1 cellular context compared by ENCODE assay signal in the genomic region with DNA sequence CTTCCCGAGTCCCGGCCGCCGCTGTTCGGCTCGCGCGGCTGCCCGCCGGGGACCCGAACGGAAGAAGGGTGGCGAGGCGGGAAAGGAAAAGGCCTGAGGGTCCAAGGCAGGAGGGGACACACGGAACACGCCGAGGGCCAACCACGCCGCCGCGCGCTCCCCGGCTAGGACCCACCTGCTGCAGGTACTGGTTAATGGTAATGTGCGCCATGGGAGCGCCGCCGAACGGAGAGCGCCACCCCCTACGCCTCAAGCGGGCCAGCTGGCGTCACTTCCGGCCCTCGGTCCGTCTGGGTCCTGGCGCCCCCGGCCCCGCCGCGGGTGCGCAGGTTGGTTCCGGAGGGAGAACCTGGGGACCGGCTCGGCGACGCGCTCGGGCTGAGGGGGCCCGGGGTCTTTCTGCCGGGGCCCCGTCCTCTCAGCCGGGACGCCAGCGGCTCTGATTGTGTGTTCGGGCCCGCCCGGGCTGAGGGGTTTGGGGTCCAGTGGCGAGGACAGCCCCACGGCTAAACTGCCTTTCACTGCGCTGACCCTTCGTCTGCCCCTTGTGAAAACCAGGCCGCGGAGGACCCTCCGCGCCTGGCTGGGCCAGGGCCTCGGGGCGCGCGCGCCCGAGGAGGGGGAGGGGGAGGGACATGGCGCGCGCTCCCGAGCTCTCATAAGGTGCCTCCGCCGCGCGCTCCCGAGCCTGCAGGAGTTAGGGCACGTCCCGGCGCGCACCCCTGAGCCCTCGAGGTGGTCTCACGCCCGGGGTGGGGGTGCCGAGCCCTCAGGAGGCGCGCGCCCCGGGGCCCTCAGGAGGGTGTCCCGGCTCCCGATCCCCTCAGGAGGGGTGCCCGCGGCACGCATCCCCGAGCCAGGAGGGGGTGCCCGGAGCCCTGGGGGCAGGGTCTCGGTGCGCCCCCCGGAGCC.
TF ChIP-seq lines count a peak whose summit lies in the region.

PCID2 (minus strand) TSS at position 246 of the 912 bp plus-strand sequence; CDS start at position 211, 35 bp downstream.

TF ChIP-seq in K562, 482 proteins besides CTCF, POLR2A, EP300 and RAD21 (continued from another document and continues in another):
- TF ChIP-seq PRDM10 (IDR thresholded peaks at IDR 0.05; ENCODE audit: partially characterized antibody) = no peak
- TF ChIP-seq FIP1L1 (IDR thresholded peaks at IDR 0.05; ENCODE audit: low read depth, low read length, poor library complexity, severe bottlenecking) = peak; percentile 94
- TF ChIP-seq, protein P1, sequence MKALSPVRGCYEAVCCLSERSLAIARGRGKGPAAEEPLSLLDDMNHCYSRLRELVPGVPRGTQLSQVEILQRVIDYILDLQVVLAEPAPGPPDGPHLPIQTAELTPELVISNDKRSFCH (CRISPR knock-in tag; IDR thresholded peaks at IDR 0.05) = no peak
- TF ChIP-seq, protein P1 (tag; IDR thresholded peaks at IDR 0.05) = peak; percentile 64; the same call in 1 of the 2 replicates
- peak; percentile 39 for TF ChIP-seq SMAD1 (IDR thresholded peaks at IDR 0.05; ENCODE audit: low read depth, low read length, partially characterized antibody)
- peak; percentile 43 to 84; a peak in 3 of 4 replicates for TF ChIP-seq SIN3A (IDR thresholded peaks at IDR 0.05; ENCODE audit: borderline replicate concordance in 2 of 2, control insufficient read depth in 1 of 2, low read depth in 2 of 2, low read length in 2 of 2)
- no peak for TF ChIP-seq RFX7 (CRISPR knock-in tag; IDR thresholded peaks at IDR 0.05)
- TF ChIP-seq NFYB (IDR thresholded peaks at IDR 0.05; ENCODE audit: extremely low read depth, insufficient read length) = no peak
- TF ChIP-seq MEF2A (IDR thresholded peaks at IDR 0.05; ENCODE audit: control insufficient read depth, low read depth, low read length) = 0 out of 2 replicates have a peak, but pooled peaks have one; percentile 15
- TF ChIP-seq CCNT2 (IDR thresholded peaks at IDR 0.05; ENCODE audit: borderline replicate concordance, extremely low read depth, insufficient read length, low read depth, low read length) = peak; percentile 81
- peak; percentile 97 for TF ChIP-seq CREM (IDR thresholded peaks at IDR 0.05; ENCODE audit: low read depth)
- TF ChIP-seq, protein P2, sequence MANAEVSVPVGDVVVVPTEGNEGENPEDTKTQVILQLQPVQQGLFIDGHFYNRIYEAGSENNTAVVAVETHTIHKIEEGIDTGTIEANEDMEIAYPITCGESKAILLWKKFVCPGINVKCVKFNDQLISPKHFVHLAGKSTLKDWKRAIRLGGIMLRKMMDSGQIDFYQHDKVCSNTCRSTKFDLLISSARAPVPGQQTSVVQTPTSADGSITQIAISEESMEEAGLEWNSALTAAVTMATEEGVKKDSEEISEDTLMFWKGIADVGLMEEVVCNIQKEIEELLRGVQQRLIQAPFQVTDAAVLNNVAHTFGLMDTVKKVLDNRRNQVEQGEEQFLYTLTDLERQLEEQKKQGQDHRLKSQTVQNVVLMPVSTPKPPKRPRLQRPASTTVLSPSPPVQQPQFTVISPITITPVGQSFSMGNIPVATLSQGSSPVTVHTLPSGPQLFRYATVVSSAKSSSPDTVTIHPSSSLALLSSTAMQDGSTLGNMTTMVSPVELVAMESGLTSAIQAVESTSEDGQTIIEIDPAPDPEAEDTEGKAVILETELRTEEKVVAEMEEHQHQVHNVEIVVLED (CRISPR knock-in tag; IDR thresholded peaks at IDR 0.05) = peak; percentile 68
- TF ChIP-seq ZNF589 (CRISPR knock-in tag; IDR thresholded peaks at IDR 0.05; ENCODE audit: low read depth) = 0 out of 2 replicates have a peak, but pooled peaks have one; percentile 47
- TF ChIP-seq ZKSCAN1 (IDR thresholded peaks at IDR 0.05; ENCODE audit: low read depth, low read length) = no peak
- no peak for TF ChIP-seq ZBTB5 (IDR thresholded peaks at IDR 0.05)
- TF ChIP-seq HMG20B (CRISPR knock-in tag; IDR thresholded peaks at IDR 0.05) = no peak
- peak; percentile 85 for TF ChIP-seq HCFC1 (IDR thresholded peaks at IDR 0.05; ENCODE audit: low read depth, low read length)
- TF ChIP-seq XRCC3 (IDR thresholded peaks at IDR 0.05) = no peak
- no peak for TF ChIP-seq SNRNP70 (optimal IDR thresholded peaks at IDR 0.05; ENCODE audit: low read depth, low read length)
- 0 out of 2 replicates have a peak, but pooled peaks have one; percentile 26 for TF ChIP-seq TARDBP (IDR thresholded peaks at IDR 0.05)
- peak; percentile 75 for TF ChIP-seq SUPT5H (IDR thresholded peaks at IDR 0.05)
- peak; percentile 78 for TF ChIP-seq NFRKB (IDR thresholded peaks at IDR 0.05; ENCODE audit: low read depth)
- peak; percentile 83 for TF ChIP-seq ATF7 (IDR thresholded peaks at IDR 0.05)
- TF ChIP-seq SPI1 (IDR thresholded peaks at IDR 0.05; ENCODE audit: borderline replicate concordance, low read depth, low read length) = no peak
- TF ChIP-seq CSDE1 (IDR thresholded peaks at IDR 0.05) = no peak
- peak; percentile 49 for TF ChIP-seq NFIC (IDR thresholded peaks at IDR 0.05)
- 0 out of 4 replicates have a peak, but pooled peaks of 1 of the 2 experiments have one; percentile 26 for TF ChIP-seq TBL1XR1 (IDR thresholded peaks at IDR 0.05; ENCODE audit: low read length in 2 of 2)
- TF ChIP-seq NRF1 (conservative IDR thresholded peaks at IDR 0.05 in 1 of 2, IDR thresholded peaks at IDR 0.05 in 1 of 2) = peak; percentile 51 to 58; a peak in 3 of 4 replicates
- peak; percentile 77 to 84 for TF ChIP-seq MAZ (CRISPR knock-in tag; conservative IDR thresholded peaks at IDR 0.05 in 1 of 2, IDR thresholded peaks at IDR 0.05 in 1 of 2)
- TF ChIP-seq ZNF766 (CRISPR knock-in tag; conservative IDR thresholded peaks at IDR 0.05) = peak; percentile 80
- peak; percentile 51; the same call in 1 of the 2 replicates for TF ChIP-seq BHLHE40 (IDR thresholded peaks at IDR 0.05; ENCODE audit: low read length)
- TF ChIP-seq, protein P3, sequence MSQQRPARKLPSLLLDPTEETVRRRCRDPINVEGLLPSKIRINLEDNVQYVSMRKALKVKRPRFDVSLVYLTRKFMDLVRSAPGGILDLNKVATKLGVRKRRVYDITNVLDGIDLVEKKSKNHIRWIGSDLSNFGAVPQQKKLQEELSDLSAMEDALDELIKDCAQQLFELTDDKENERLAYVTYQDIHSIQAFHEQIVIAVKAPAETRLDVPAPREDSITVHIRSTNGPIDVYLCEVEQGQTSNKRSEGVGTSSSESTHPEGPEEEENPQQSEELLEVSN (IDR thresholded peaks at IDR 0.05; ENCODE audit: borderline replicate concordance in 1 of 2, extremely low read depth in 1 of 2, insufficient read depth in 1 of 2, insufficient read length in 1 of 2, low read depth in 1 of 2, low read length in 1 of 2, poor library complexity in 1 of 2, severe bottlenecking in 1 of 2) = peak in 1 of 2 experiments; percentile 57
- peak; percentile 95 for TF ChIP-seq C11orf30 (IDR thresholded peaks at IDR 0.05; ENCODE audit: low read depth)
- TF ChIP-seq PRPF4 (IDR thresholded peaks at IDR 0.05; ENCODE audit: insufficient read depth, low read depth, low read length, poor library complexity, severe bottlenecking) = peak; percentile 33
- TF ChIP-seq, protein P4, sequence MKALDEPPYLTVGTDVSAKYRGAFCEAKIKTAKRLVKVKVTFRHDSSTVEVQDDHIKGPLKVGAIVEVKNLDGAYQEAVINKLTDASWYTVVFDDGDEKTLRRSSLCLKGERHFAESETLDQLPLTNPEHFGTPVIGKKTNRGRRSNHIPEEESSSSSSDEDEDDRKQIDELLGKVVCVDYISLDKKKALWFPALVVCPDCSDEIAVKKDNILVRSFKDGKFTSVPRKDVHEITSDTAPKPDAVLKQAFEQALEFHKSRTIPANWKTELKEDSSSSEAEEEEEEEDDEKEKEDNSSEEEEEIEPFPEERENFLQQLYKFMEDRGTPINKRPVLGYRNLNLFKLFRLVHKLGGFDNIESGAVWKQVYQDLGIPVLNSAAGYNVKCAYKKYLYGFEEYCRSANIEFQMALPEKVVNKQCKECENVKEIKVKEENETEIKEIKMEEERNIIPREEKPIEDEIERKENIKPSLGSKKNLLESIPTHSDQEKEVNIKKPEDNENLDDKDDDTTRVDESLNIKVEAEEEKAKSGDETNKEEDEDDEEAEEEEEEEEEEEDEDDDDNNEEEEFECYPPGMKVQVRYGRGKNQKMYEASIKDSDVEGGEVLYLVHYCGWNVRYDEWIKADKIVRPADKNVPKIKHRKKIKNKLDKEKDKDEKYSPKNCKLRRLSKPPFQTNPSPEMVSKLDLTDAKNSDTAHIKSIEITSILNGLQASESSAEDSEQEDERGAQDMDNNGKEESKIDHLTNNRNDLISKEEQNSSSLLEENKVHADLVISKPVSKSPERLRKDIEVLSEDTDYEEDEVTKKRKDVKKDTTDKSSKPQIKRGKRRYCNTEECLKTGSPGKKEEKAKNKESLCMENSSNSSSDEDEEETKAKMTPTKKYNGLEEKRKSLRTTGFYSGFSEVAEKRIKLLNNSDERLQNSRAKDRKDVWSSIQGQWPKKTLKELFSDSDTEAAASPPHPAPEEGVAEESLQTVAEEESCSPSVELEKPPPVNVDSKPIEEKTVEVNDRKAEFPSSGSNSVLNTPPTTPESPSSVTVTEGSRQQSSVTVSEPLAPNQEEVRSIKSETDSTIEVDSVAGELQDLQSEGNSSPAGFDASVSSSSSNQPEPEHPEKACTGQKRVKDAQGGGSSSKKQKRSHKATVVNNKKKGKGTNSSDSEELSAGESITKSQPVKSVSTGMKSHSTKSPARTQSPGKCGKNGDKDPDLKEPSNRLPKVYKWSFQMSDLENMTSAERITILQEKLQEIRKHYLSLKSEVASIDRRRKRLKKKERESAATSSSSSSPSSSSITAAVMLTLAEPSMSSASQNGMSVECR (CRISPR knock-in tag; IDR thresholded peaks at IDR 0.05) = no peak
- no peak for TF ChIP-seq PRMT5 (CRISPR knock-in tag; IDR thresholded peaks at IDR 0.05)
- TF ChIP-seq MTA1 (IDR thresholded peaks at IDR 0.05; ENCODE audit: borderline replicate concordance) = peak; percentile 40; the same call in 1 of the 2 replicates
- TF ChIP-seq ZNF263 (CRISPR knock-in tag; IDR thresholded peaks at IDR 0.05; ENCODE audit: borderline replicate concordance) = peak; percentile 22; the same call in 1 of the 2 replicates
- peak; percentile 97 for TF ChIP-seq ZFX (CRISPR knock-in tag; IDR thresholded peaks at IDR 0.05)
- 0 out of 2 replicates have a peak, but pooled peaks have one; percentile 22 for TF ChIP-seq RBM15 (IDR thresholded peaks at IDR 0.05; ENCODE audit: insufficient read depth, low read length)
- TF ChIP-seq RB1 (IDR thresholded peaks at IDR 0.05; ENCODE audit: low read depth) = peak; percentile 82
- TF ChIP-seq FOXP1 (CRISPR knock-in tag; IDR thresholded peaks at IDR 0.05) = peak; percentile 38; the same call in 1 of the 2 replicates
- peak; percentile 70 for TF ChIP-seq VEZF1 (CRISPR knock-in tag; IDR thresholded peaks at IDR 0.05)
- TF ChIP-seq ZNF695 (CRISPR knock-in tag; IDR thresholded peaks at IDR 0.05) = no peak
- 0 out of 2 replicates have a peak, but pooled peaks have one; percentile 22 for TF ChIP-seq SOX6 (IDR thresholded peaks at IDR 0.05)
- TF ChIP-seq NONO (IDR thresholded peaks at IDR 0.05; ENCODE audit: low read depth in 2 of 2, low read length in 1 of 2) = peak in 1 of 2 experiments; percentile 22; a peak in 2 of 4 replicates
- TF ChIP-seq ZNF184 (CRISPR knock-in tag; IDR thresholded peaks at IDR 0.05) = no peak
- peak; percentile 66 for TF ChIP-seq TOE1 (IDR thresholded peaks at IDR 0.05; ENCODE audit: borderline replicate concordance)
- no peak for TF ChIP-seq TOE1 (CRISPR knock-in tag; IDR thresholded peaks at IDR 0.05; ENCODE audit: borderline replicate concordance, low read depth)
